8 cellular contexts compared by ENCODE assay signal in the genomic region with DNA sequence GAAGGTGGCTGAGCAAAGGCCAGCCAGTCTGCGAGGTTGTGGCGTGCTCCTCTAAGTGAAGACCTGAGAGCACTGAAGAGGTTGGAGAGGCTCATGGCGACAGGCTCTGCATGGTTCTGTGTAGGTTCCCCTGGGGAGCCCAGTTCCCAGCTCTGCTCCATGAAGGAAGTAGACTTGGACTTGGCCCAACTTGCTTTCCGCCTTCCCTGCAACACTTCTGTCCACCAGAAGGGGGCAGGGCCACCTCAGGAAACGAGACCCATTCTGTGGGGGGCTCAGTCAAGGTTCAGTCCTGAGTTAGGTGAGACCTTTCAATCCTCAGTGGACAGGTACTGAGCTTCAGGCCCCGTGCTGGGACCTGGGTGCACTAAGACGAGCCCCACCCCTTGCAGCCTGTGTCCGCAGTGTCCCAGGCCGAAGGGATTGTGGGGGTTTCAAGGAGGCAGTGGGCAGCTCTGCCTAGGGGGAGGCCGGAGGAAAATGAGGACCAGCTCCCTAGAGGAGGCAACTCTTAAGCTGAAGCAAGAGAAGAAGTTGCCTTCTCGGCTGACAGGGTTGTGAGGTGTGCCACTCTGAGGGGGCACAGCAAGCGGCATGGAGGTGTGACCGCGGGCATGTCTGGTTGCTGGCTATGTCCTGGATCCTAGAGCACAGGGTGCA. TPM values are rescaled to one million over a fixed set of nuclear protein-coding genes. Genes with fewer than 3 reads are reported as not detected.
A peak's percentile ranks its signal among the peaks of the same experiment; 100 is the strongest.
DNase-seq lines count a peak whose midpoint lies in the region; ATAC-seq and TF ChIP-seq lines count a peak whose summit lies in the region.

No MANE protein-coding gene starts in this region.

- no peaks in the 10 kb centered on the region for H3K9me3 ChIP-seq in MG63
- no peaks in the 10 kb centered on the region for H3K9me3 ChIP-seq in neutrophil

- H3K27me3 ChIP-seq in MG63 = no peaks in the 10 kb centered on the region
- H3K27me3 ChIP-seq in neutrophil = no peaks in the 10 kb centered on the region

- no peak overlapping the region for H3K4me3 ChIP-seq in MG63
- H3K4me3 ChIP-seq in fibroblast of the aortic adventitia (ENCODE audit: low read depth, low read length) = no peak overlapping the region
- no peak overlapping the region for H3K4me3 ChIP-seq in neutrophil (ENCODE audit: low read depth in 1 of 2, low read length in 1 of 2)

- ATAC-seq in GM18519 (IDR thresholded peaks at IDR 0.05; ENCODE audit: low FRiP score, unreplicated experiment) (no peak), GM19023 (IDR thresholded peaks at IDR 0.05; ENCODE audit: unreplicated experiment) (no peak)

- TF ChIP-seq CTCF in fibroblast of the aortic adventitia (IDR thresholded peaks at IDR 0.05; ENCODE audit: insufficient read depth, low read length) (peak; percentile 90), neutrophil (IDR thresholded peaks at IDR 0.05) (peak; percentile 40)

- H3K4me1 ChIP-seq in neutrophil (ENCODE audit: control insufficient read depth in 1 of 2, insufficient read depth in 1 of 2, low read depth in 1 of 2, low read length in 1 of 2) = peaks cover 5 to 9% of the 10 kb centered on the region in 2 experiments

- no peaks in the 10 kb centered on the region for H3K36me3 ChIP-seq in MG63
- no peaks in the 10 kb centered on the region for H3K36me3 ChIP-seq in neutrophil

- DNase-seq in SIG-M5 treated with dmso at 0.1 percent for 504 hours (lab: John Stamatoyannopoulos, UW; ENCODE audit: unreplicated experiment) (peak; percentile 28), SIG-M5 (lab: John Stamatoyannopoulos, UW) (no peak), MG63 (peak; percentile 28), fibroblast of the aortic adventitia (ENCODE audit: low read depth) (peak; percentile 55)
- peak; percentile 31 for DNase-seq in activated CD8-positive, alpha-beta memory T cell treated with anti-CD3 and anti-CD28 coated beads, Interleukin-2, amount 50 U/mL, for 4 hours

- H3K27ac ChIP-seq in neutrophil = no peak overlapping the region

RNA-seq across cellular contexts. Expression of a gene that starts 15.0 kb away (rescaled TPM):
- total RNA-seq in MG63 (2014; rRNA removed; shearing (Covaris generic); ENCODE audit: low replicate concordance) = 21.0 and 56.9 TPM in 2 replicates
- 3.4 and 23.7 TPM in 2 replicates for total RNA-seq in fibroblast of the aortic adventitia (ENCODE audit: low replicate concordance)
